In genomic region chr1:21317690-21318043, GRCh38 we compare ENCODE assay signal across 14 cellular contexts. TPM values are rescaled to one million over a fixed set of nuclear protein-coding genes. Genes with fewer than 3 reads are reported as not detected.
DNase-seq lines count a peak whose midpoint lies in the region; ATAC-seq, FAIRE-seq and TF ChIP-seq lines count a peak whose summit lies in the region.
"Had no signal": no experiment of that assay in that cellular context is flagged by ENCODE, and none has a peak within 500 bp of the region (broad histone marks: within the 10 kb centered on the region; RNA-seq: fewer than 3 reads in every experiment).

No MANE protein-coding gene starts in this region.

- DNase-seq in AG04450 (ENCODE audit: low read depth, low spot score), result no peak
- DNase-seq in kidney, result no peak
- DNase-seq in sigmoid colon, result no peak
- DNase-seq in PC-9, result no peak
- no peak for DNase-seq in G401 (ENCODE audit: low spot score)
- DNase-seq in posterior cingulate gyrus, result no peak
- DNase-seq: DMS53, NCI-H1105 treated with DMSO at 0.1 percent for 48 hours, NCI-H510A treated with DMSO at 0.1 percent for 48 hours had no signal

- H3K4me1 ChIP-seq in kidney (ENCODE audit: control insufficient read depth in 1 of 2, insufficient read depth in 1 of 2, low read depth in 1 of 2, low read length in 2 of 2) (peaks cover 25 to 26% of the 10 kb centered on the region in 2 donors), sigmoid colon (peaks cover 0 to 100% (median 100%) of the 10 kb centered on the region in 4 donors), PC-9 (replicated peaks; ENCODE audit: insufficient read depth) (peaks cover 7% of the 10 kb centered on the region)

- in situ Hi-C loops in G401 (cut with HindIII; ENCODE audit: low sequenced_read_pairs), result no loop called here

- no peaks in the 10 kb centered on the region for H3K9me2 ChIP-seq in PC-9 (ENCODE audit: insufficient read depth)

- no peak overlapping the region for H2AFZ ChIP-seq in PC-9

- H3K9ac ChIP-seq in kidney (ENCODE audit: low read length in 2 of 2), result no peak overlapping the region

- 90 to 91% methylated on average over 9 of the region's 9 CpGs for WGBS in sigmoid colon, 2 donors

- H3K27me3 ChIP-seq in AG04450 (ENCODE audit: control insufficient read depth, insufficient read depth, low read length) (no peaks in the 10 kb centered on the region), sigmoid colon (no peaks in the 10 kb centered on the region), PC-9 (ENCODE audit: insufficient read depth, low read depth) (no peaks in the 10 kb centered on the region)

- POLR2A ChIA-PET in AG04450 (lab: Yijun Ruan, JAX), result no interaction called here
- POLR2A ChIA-PET in PC-9 (lab: Charles Lee; ENCODE audit: unreplicated experiment), result no interaction called here

- no peak for TF ChIP-seq CTCF in AG04450 (IDR thresholded peaks at IDR 0.05; ENCODE audit: low read depth, low read length)
- no peak for TF ChIP-seq CTCF in kidney (IDR thresholded peaks at IDR 0.05; ENCODE audit: borderline replicate concordance, extremely low read depth, insufficient read depth)
- no peak for TF ChIP-seq CTCF in sigmoid colon (IDR thresholded peaks at IDR 0.05)
- TF ChIP-seq CTCF in PC-9 (conservative IDR thresholded peaks at IDR 0.05), result no peak

- H3K4me3 ChIP-seq in AG04450 (ENCODE audit: low read depth, low read length) (no peak overlapping the region), kidney (ENCODE audit: low read length in 2 of 2) (no peak overlapping the region), sigmoid colon (no peak overlapping the region), PC-9 (no peak overlapping the region)
- H3K4me3 ChIP-seq: GM12878 had no signal

- H4K20me1 ChIP-seq in PC-9 (ENCODE audit: insufficient read depth), result no peaks in the 10 kb centered on the region

- H3F3A ChIP-seq in PC-9 (ENCODE audit: insufficient read depth, low read depth), result no peaks in the 10 kb centered on the region

- ATAC-seq in HG03045 (IDR thresholded peaks at IDR 0.05; ENCODE audit: unreplicated experiment), result no peak
- ATAC-seq: GM12878 had no signal

- TF ChIP-seq POLR2A in sigmoid colon (IDR thresholded peaks at IDR 0.05), result no peak

- H3K4me2 ChIP-seq in PC-9, result no peak overlapping the region

- BruUV-seq in PC-9 (replicated peaks; lab: Mats Ljungman, UMichigan), result no TSS peak

- H3K9me3 ChIP-seq in AG04450 (ENCODE audit: control insufficient read depth, insufficient read depth, low read length) (no peaks in the 10 kb centered on the region), kidney (ENCODE audit: control insufficient read depth in 1 of 2, low read length in 2 of 2) (no peaks in the 10 kb centered on the region), sigmoid colon (no peaks in the 10 kb centered on the region), PC-9 (ENCODE audit: insufficient read depth, low read depth) (no peaks in the 10 kb centered on the region)

- TF ChIP-seq EP300 in sigmoid colon (IDR thresholded peaks at IDR 0.05), result no peak

- intact Hi-C loops in kidney (cut with DNase I), result no loop called here
- intact Hi-C loops in sigmoid colon (cut with DNase I), result loop anchor here (2.0 kb wide), 1 partner anchor 15 kb away; no protein-coding TSS in a partner anchor
- intact Hi-C loops in PC-9 (cut with micrococcal nuclease; ENCODE audit: unreplicated experiment), result no loop called here
- intact Hi-C loops in posterior cingulate gyrus (cut with DNase I), result no loop called here

- CTCF ChIA-PET in AG04450 (lab: Charles Lee), result interaction anchor here (0.6 to 0.9 kb wide), 2 partner anchors 17 to 57 kb away, joined by 3 to 4 read pairs; no protein-coding TSS in a partner anchor
- CTCF ChIA-PET in PC-9 (lab: Charles Lee), result no interaction called here

- peaks cover 13% of the 10 kb centered on the region for H3K79me2 ChIP-seq in PC-9 (ENCODE audit: low read depth)

- peak overlapping the region; percentile 87 for H3K27ac ChIP-seq in AG04450 (ENCODE audit: low read depth, low read length)
- H3K27ac ChIP-seq in angular gyrus (ENCODE audit: low read depth, low read length), result peak overlapping the region; percentile 71
- H3K27ac ChIP-seq in kidney (ENCODE audit: low read depth in 2 of 2, low read length in 2 of 2), result peak overlapping the region; percentile 76
- peak overlapping the region; percentile 83 to 96 (median 91) for H3K27ac ChIP-seq in sigmoid colon
- H3K27ac ChIP-seq in PC-9, result no peak overlapping the region

- FAIRE-seq in kidney (lab: Jason Lieb, UNC), result no peak
- FAIRE-seq: endothelial cell of umbilical vein, GM12878, GM19239 had no signal

- no peaks in the 10 kb centered on the region for H3K36me3 ChIP-seq in kidney (ENCODE audit: control insufficient read depth in 1 of 2, insufficient read depth in 2 of 2, low read length in 2 of 2)
- no peaks in the 10 kb centered on the region for H3K36me3 ChIP-seq in sigmoid colon
- no peaks in the 10 kb centered on the region for H3K36me3 ChIP-seq in PC-9 (ENCODE audit: low read depth)

RNA-seq across cellular contexts. Expression of gene ECE1, which starts 27.4 kb away (rescaled TPM):
- polyA plus RNA-seq in AG04450 (2011; rRNA removed) (145 and 161 TPM in 2 replicates), kidney (ENCODE audit: insufficient read depth, low read depth, low replicate concordance) (30.8 TPM), sigmoid colon (10 to 100 TPM; 10.2 to 73.8 (median 13.6) TPM)
- 84.2 and 92.4 TPM in 2 replicates for polyA minus RNA-seq in AG04450 (2011; rRNA and poly(A)+ RNA removed)
- total RNA-seq in kidney (128 TPM), sigmoid colon (100 to 1,000 TPM in 1 of 4 donors, 10 to 100 TPM in 3; 62.9 to 112 (median 80.8) TPM), PC-9 (2021) (80.8 and 82.1 TPM in 2 replicates)
- 19.3 and 50.4 TPM in 2 replicates for total RNA-seq in G401 (2014; rRNA removed; shearing (Covaris generic))
